In genomic region chr13:103517066-103517767, GRCh38 we compare ENCODE assay signal across 12 cellular contexts.
DNase-seq lines count a peak whose midpoint lies in the region; ATAC-seq, FAIRE-seq and TF ChIP-seq lines count a peak whose summit lies in the region.
"Had no signal": no experiment of that assay in that cellular context is flagged by ENCODE, and none has a peak within 500 bp of the region (broad histone marks: within the 10 kb centered on the region; RNA-seq: fewer than 3 reads in every experiment).

No MANE protein-coding gene starts in this region.

- H4K91ac ChIP-seq in neuronal stem cell (ENCODE audit: low read depth, low read length, poor library complexity): no peak overlapping the region

- peak overlapping the region; percentile 40 for H3K4me3 Mint-ChIP-seq in progenitor cell of endocrine pancreas (ENCODE audit: low read depth)
- H3K4me3 Mint-ChIP-seq: activated T-cell treated with anti-CD3 and anti-CD28 coated beads, Interleukin-2, amount 50 U/mL, for 4 hours; T-helper 2 cell treated with Interferon-gamma antibody and Interleukin-4, amounts not matched to agents 5 μg/mL and 100 μg/mL, for 36 hours had no signal

- H3K14ac ChIP-seq in neuronal stem cell (ENCODE audit: low read length): no peak overlapping the region

- no peak overlapping the region for H3K27ac ChIP-seq in osteoblast (ENCODE audit: low read depth, low read length)
- H3K27ac ChIP-seq in neuronal stem cell (replicated peaks; ENCODE audit: low read length): no peak overlapping the region
- H3K27ac ChIP-seq: 22Rv1 had no signal

- H3K9me3 ChIP-seq in osteoblast (ENCODE audit: low read depth, low read length) (no peaks in the 10 kb centered on the region), neuronal stem cell (replicated peaks in 1 of 2; ENCODE audit: control insufficient read depth in 2 of 2, insufficient read depth in 1 of 2, low read depth in 1 of 2, low read length in 2 of 2) (no peaks in the 10 kb centered on the region)

- peak; percentile 22 for DNase-seq in DMS79 treated with DMSO at 0.1 percent for 48 hours (lab: John Stamatoyannopoulos, UW)
- no peak for DNase-seq in DMS79 (lab: John Stamatoyannopoulos, UW)
- DNase-seq in HuH-7 (ENCODE audit: low spot score): peak; percentile 9
- no peak for DNase-seq in progenitor cell of endocrine pancreas (ENCODE audit: low spot score, unreplicated experiment)
- no peak for DNase-seq in osteoblast (ENCODE audit: insufficient read length, low spot score, missing footprints)
- DNase-seq in GM12892 (ENCODE audit: insufficient read length): no peak
- no peak for DNase-seq in neuronal stem cell (ENCODE audit: low spot score)
- DNase-seq: activated T-cell treated with anti-CD3 and anti-CD28 coated beads, Interleukin-2, amount 50 U/mL, for 4 hours; NCI-H446 had no signal

- H3K4me3 ChIP-seq in osteoblast (ENCODE audit: insufficient read depth, low read length) (no peak overlapping the region), neuronal stem cell (ENCODE audit: low read length in 2 of 2) (no peak overlapping the region)

- H3K79me2 ChIP-seq in osteoblast (ENCODE audit: insufficient read depth, low read length): no peaks in the 10 kb centered on the region

- H3K9me3 Mint-ChIP-seq in progenitor cell of endocrine pancreas (ENCODE audit: low read depth): no peaks in the 10 kb centered on the region
- H3K9me3 Mint-ChIP-seq: T-helper 2 cell treated with Interferon-gamma antibody and Interleukin-4, amounts not matched to agents 5 μg/mL and 100 μg/mL, for 36 hours had no signal

- H2AFZ ChIP-seq in osteoblast (ENCODE audit: low read length): no peak overlapping the region
- no peak overlapping the region for H2AFZ ChIP-seq in neuronal stem cell (ENCODE audit: low read length)

- H2BK15ac ChIP-seq in neuronal stem cell (ENCODE audit: low read length): no peak overlapping the region

- H3K36me3 Mint-ChIP-seq in progenitor cell of endocrine pancreas (ENCODE audit: insufficient read depth): no peaks in the 10 kb centered on the region

- TF ChIP-seq CTCF in progenitor cell of endocrine pancreas (IDR thresholded peaks at IDR 0.05; ENCODE audit: unreplicated experiment): no peak
- TF ChIP-seq CTCF in osteoblast (IDR thresholded peaks at IDR 0.05; ENCODE audit: extremely low read depth, low read depth, low read length): no peak

- no peak for TF ChIP-seq POLR2A in GM12892 (IDR thresholded peaks at IDR 0.05; ENCODE audit: low read depth, low read length)

- no peaks in the 10 kb centered on the region for H4K20me1 ChIP-seq in osteoblast (ENCODE audit: insufficient read depth, low read length)

- no peak for FAIRE-seq in GM12892 (lab: Jason Lieb, UNC)

- H3K79me1 ChIP-seq in neuronal stem cell (ENCODE audit: low read depth, low read length): no peaks in the 10 kb centered on the region

- H2BK120ac ChIP-seq in neuronal stem cell (ENCODE audit: low read depth, low read length): no peak overlapping the region

- no CpG with 5 or more reads among the region's 3 CpGs for WGBS in neuronal stem cell (ENCODE audit: extremely low coverage in 2 of 2, insufficient read length in 2 of 2, insufficient replicate concordance in 1 of 2), 2 donors

- H3K36me3 ChIP-seq in osteoblast (ENCODE audit: insufficient read depth, low read length): no peaks in the 10 kb centered on the region
- H3K36me3 ChIP-seq in neuronal stem cell (replicated peaks in 1 of 2; ENCODE audit: control insufficient read depth in 2 of 2, insufficient read depth in 2 of 2, low read length in 2 of 2): no peaks in the 10 kb centered on the region

- H3K9ac ChIP-seq in neuronal stem cell (ENCODE audit: low read depth, low read length, poor library complexity): no peak overlapping the region

- H3K4me1 ChIP-seq in osteoblast (ENCODE audit: insufficient read depth, low read length): no peaks in the 10 kb centered on the region
- H3K4me1 ChIP-seq in neuronal stem cell (ENCODE audit: control insufficient read depth in 2 of 2, insufficient read depth in 1 of 2, low read depth in 1 of 2, low read length in 2 of 2): peaks cover 9% of the 10 kb centered on the region in 2 donors

- H2BK12ac ChIP-seq in neuronal stem cell (ENCODE audit: low read length): no peak overlapping the region

- H3K27me3 Mint-ChIP-seq in progenitor cell of endocrine pancreas: no peaks in the 10 kb centered on the region

- H3K4me2 ChIP-seq in osteoblast (ENCODE audit: insufficient read depth, low read length) (no peak overlapping the region), neuronal stem cell (ENCODE audit: insufficient read depth, low read length, poor library complexity, severe bottlenecking) (no peak overlapping the region)

- H4K8ac ChIP-seq in neuronal stem cell (ENCODE audit: low read depth, low read length): no peak overlapping the region

- H3K23ac ChIP-seq in neuronal stem cell (ENCODE audit: low read depth, low read length, poor library complexity): no peak overlapping the region

- H3K18ac ChIP-seq in neuronal stem cell (ENCODE audit: low read length): no peak overlapping the region

- H3K27me3 ChIP-seq in osteoblast (ENCODE audit: insufficient read depth, low read length) (no peaks in the 10 kb centered on the region), neuronal stem cell (ENCODE audit: control insufficient read depth in 3 of 3, insufficient read depth in 3 of 3, low read depth in 1 of 3, low read length in 3 of 3) (no peaks in the 10 kb centered on the region)

- no peak overlapping the region for H2BK5ac ChIP-seq in neuronal stem cell (ENCODE audit: low read length)

- no peak overlapping the region for H2AK5ac ChIP-seq in neuronal stem cell (ENCODE audit: low read depth, low read length)

- H3K27ac Mint-ChIP-seq in progenitor cell of endocrine pancreas: peak overlapping the region; percentile 94
- H3K27ac Mint-ChIP-seq: T-helper 2 cell treated with Interferon-gamma antibody and Interleukin-4, amounts not matched to agents 5 μg/mL and 100 μg/mL, for 36 hours had no signal

- peak; percentile 90 for ATAC-seq in HG02759 (IDR thresholded peaks at IDR 0.05; ENCODE audit: unreplicated experiment)
- ATAC-seq: activated T-cell treated with anti-CD3 and anti-CD28 coated beads, Interleukin-2, amount 50 U/mL, for 4 hours had no signal

- H3K4ac ChIP-seq in neuronal stem cell (ENCODE audit: low read length): no peak overlapping the region

- peaks cover 31% of the 10 kb centered on the region for H3K4me1 Mint-ChIP-seq in progenitor cell of endocrine pancreas (ENCODE audit: low read depth)

Comparison
In these comparisons a context has a peak if more than half of its experiments do, and no peak if none do; other contexts are left out.
1. DNase-seq: peak in DMS79 treated with DMSO at 0.1 percent for 48 hours (single experiment) and HuH-7 (single experiment); none in DMS79 (single experiment), progenitor cell of endocrine pancreas (single experiment), osteoblast (single experiment), GM12892 (single experiment) and neuronal stem cell (single experiment).